17 cellular contexts compared by ENCODE assay signal in genomic region chr9:92656537-92656925, GRCh38.
"Had no signal": no experiment of that assay in that cellular context is flagged by ENCODE, and none has a peak within 500 bp of the region (broad histone marks: within the 10 kb centered on the region; RNA-seq: fewer than 3 reads in every experiment).

No MANE protein-coding gene starts in this region.

- H3K27ac ChIP-seq: body of pancreas, cardiac muscle cell, prostate gland, SJCRH30, stomach had no signal

- H3K9me3 ChIP-seq: body of pancreas, mucosa of descending colon, prostate gland, SJCRH30, stomach had no signal

- H3K4me1 ChIP-seq: body of pancreas had no signal

- H3K36me3 ChIP-seq: cardiac muscle cell, prostate gland had no signal

- ATAC-seq: body of pancreas; mucosa of descending colon; stimulated activated effector memory CD8-positive, alpha-beta T cell treated with anti-CD3 and anti-CD28 coated beads, Interleukin-12 subunit alpha, Interleukin-12 subunit beta, amount 100 ng/mL, for 72 hours; T-cell; WTC11 had no signal

- H3K27me3 ChIP-seq: body of pancreas, cardiac muscle cell, SJCRH30, stomach had no signal

- DNase-seq: activated naive CD4-positive, alpha-beta T cell; activated T-cell treated with anti-CD3 and anti-CD28 coated beads, Interleukin-2, amount 50 U/mL, for 1 hour; body of pancreas; dermis blood vessel endothelial cell; effector CD8-positive, alpha-beta T cell; glutamatergic neuron; hippocampal formation; mesenchymal stem cell; mucosa of descending colon; SJCRH30; stimulated activated CD4-positive, alpha-beta T cell treated with anti-CD3 and anti-CD28 coated beads, Interleukin-2, amount 100 ng/mL, for 24 hours; stomach; T-cell had no signal

- H3K4me3 ChIP-seq: body of pancreas, cardiac muscle cell, mucosa of descending colon, prostate gland, SJCRH30, stomach had no signal
